In genomic region chr5:36198783-36199182, GRCh38 we compare ENCODE assay signal across 1 cellular context.
TF ChIP-seq lines count a peak whose summit lies in the region.
"Not testable (repeated sequence)": the region's sequence is repeated elsewhere in the genome, so short reads cannot be mapped to it uniquely, and the experiment has no call there.

No MANE protein-coding gene starts in this region.

TF ChIP-seq in HepG2, 621 proteins besides CTCF, POLR2A, EP300 and RAD21 (continued from another document):
- TF ChIP-seq ZNF281 (CRISPR knock-in tag; IDR thresholded peaks at IDR 0.05; ENCODE audit: borderline replicate concordance) (peak; percentile 55; the same call in 1 of the 2 replicates), SOX6 (CRISPR knock-in tag; IDR thresholded peaks at IDR 0.05) (peak; percentile 56; the same call in 1 of the 2 replicates), SOX13 (CRISPR knock-in tag; conservative IDR thresholded peaks at IDR 0.05 in 1 of 2, IDR thresholded peaks at IDR 0.05 in 1 of 2) (peak in 1 of 2 experiments; percentile 89; a peak in 2 of 4 replicates)
- TF ChIP-seq SOX6, SOX13 (IDR thresholded peaks at IDR 0.05): not testable (repeated sequence)
